ENCODE assay signal across 9 cellular contexts in genomic region chr18:46754188-46754587, GRCh38.
A peak's percentile ranks its signal among the peaks of the same experiment; 100 is the strongest.
DNase-seq lines count a peak whose midpoint lies in the region; ATAC-seq and TF ChIP-seq lines count a peak whose summit lies in the region.
"Had no signal": no experiment of that assay in that cellular context is flagged by ENCODE, and none has a peak within 500 bp of the region (broad histone marks: within the 10 kb centered on the region; RNA-seq: fewer than 3 reads in every experiment).

No MANE protein-coding gene starts in this region.

- H3K79me2 ChIP-seq in MM.1S (ENCODE audit: low read length) (no peaks in the 10 kb centered on the region), parathyroid adenoma (peaks cover 30% of the 10 kb centered on the region)

- no peaks in the 10 kb centered on the region for H3K9me3 ChIP-seq in MM.1S (replicated peaks; ENCODE audit: insufficient read depth, low read length)
- H3K9me3 ChIP-seq in parathyroid adenoma (ENCODE audit: control insufficient read depth, low read length), result no peaks in the 10 kb centered on the region
- H3K9me3 ChIP-seq: tibial artery had no signal

- H4K20me1 ChIP-seq in MM.1S (ENCODE audit: insufficient read depth, low read length), result no peaks in the 10 kb centered on the region

- TF ChIP-seq CTCF in MM.1S (IDR thresholded peaks at IDR 0.05; ENCODE audit: low read length) (no peak), parathyroid adenoma (IDR thresholded peaks at IDR 0.05) (no peak)

- peaks cover 7% of the 10 kb centered on the region for H3K4me1 ChIP-seq in MM.1S (ENCODE audit: low read length)
- peaks cover 26% of the 10 kb centered on the region for H3K4me1 ChIP-seq in parathyroid adenoma

- H3K4me2 ChIP-seq in MM.1S (ENCODE audit: low read depth, low read length) (peak overlapping the region; percentile 32; the same call in 1 of the 2 replicates), parathyroid adenoma (ENCODE audit: low read length) (peak overlapping the region; percentile 93)

- no peaks in the 10 kb centered on the region for H3K9me2 ChIP-seq in MM.1S (replicated peaks; ENCODE audit: insufficient read depth, low read length)

- H3K27me3 ChIP-seq in MM.1S (replicated peaks; ENCODE audit: insufficient read depth, low read length) (no peaks in the 10 kb centered on the region), parathyroid adenoma (ENCODE audit: control insufficient read depth, insufficient read depth, low read length) (no peaks in the 10 kb centered on the region)

- peak; percentile 44 for DNase-seq in MM.1S
- DNase-seq in NCI-H2227 (lab: John Stamatoyannopoulos, UW; ENCODE audit: unreplicated experiment), result no peak
- DNase-seq in dedifferentiated amniotic fluid mesenchymal stem cell (ENCODE audit: extremely low spot score), result no peak
- no peak for DNase-seq in DMS79 (lab: John Stamatoyannopoulos, UW)
- no peak for DNase-seq in central memory CD4-positive, alpha-beta T cell
- DNase-seq: tibial artery had no signal

- H3K36me3 ChIP-seq in MM.1S (replicated peaks; ENCODE audit: insufficient read depth, low read length) (no peaks in the 10 kb centered on the region), parathyroid adenoma (ENCODE audit: control insufficient read depth, insufficient read depth, low read length) (no peaks in the 10 kb centered on the region)
- H3K36me3 ChIP-seq: tibial artery had no signal

- peak; percentile 73 for ATAC-seq in GM19035 (IDR thresholded peaks at IDR 0.05; ENCODE audit: unreplicated experiment)
- ATAC-seq in HG02571 (IDR thresholded peaks at IDR 0.05; ENCODE audit: unreplicated experiment), result peak; percentile 64

- H3K27ac ChIP-seq in MM.1S (ENCODE audit: low read length), result no peak overlapping the region
- H3K27ac ChIP-seq in parathyroid adenoma, result peak overlapping the region; percentile 96
- H3K27ac ChIP-seq: tibial artery had no signal

- H3F3A ChIP-seq in MM.1S (ENCODE audit: insufficient read depth, low read length), result no peaks in the 10 kb centered on the region

- H3K9ac ChIP-seq in MM.1S (ENCODE audit: low read length) (no peak overlapping the region), parathyroid adenoma (peak overlapping the region; percentile 20)

- H3K4me3 ChIP-seq in MM.1S (ENCODE audit: low read length) (no peak overlapping the region; the same call in 1 of the 2 replicates), parathyroid adenoma (ENCODE audit: low read depth, low read length) (peak overlapping the region; percentile 88)
- H3K4me3 ChIP-seq: tibial artery had no signal

- H2AFZ ChIP-seq in MM.1S (ENCODE audit: low read length) (peak overlapping the region; percentile 77), parathyroid adenoma (peak overlapping the region; percentile 77)
